In the genomic region with DNA sequence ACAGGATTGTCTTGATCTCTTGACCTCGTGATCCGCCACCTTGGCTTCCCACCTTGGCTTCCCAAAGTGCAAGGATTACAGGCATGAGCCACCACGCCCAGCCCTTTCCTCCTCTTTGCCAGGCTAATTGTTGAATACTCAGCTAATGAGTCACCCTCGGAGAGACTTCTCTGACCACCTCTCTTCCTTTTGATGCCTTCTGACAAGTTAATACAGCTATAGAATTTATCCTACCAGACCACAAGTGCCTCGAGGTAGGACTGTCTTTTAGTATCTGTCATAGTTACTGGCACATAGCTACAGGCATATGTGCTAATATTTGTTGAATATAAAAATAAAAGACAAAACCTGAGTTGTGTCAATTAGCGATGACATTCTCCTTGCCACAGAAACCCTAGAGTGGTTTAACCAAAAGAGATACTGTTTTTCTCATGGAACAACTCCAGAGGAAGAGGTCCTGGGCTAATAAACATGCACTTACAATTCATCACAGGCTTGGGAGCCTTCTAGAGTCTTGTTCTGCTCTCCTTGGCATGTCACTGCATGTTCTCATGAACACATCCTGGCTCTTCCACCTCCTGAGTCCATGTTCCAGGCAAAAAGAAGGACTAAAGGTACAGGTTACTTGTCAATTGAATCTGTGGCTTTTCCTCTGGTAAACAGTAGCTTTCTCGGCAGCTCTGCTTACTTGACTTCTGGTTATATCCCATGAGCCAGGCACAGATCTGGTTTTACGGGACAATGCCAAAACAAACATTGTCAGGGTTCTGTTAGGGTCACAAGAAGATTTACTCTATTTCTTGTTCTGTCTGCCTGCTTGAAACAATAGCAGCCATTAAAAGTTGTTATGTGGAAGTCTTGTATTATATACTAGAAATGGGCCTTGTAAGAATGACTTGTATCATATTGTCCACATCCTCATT, we compare ENCODE assay signal across 10 cellular contexts.
A peak's percentile ranks its signal among the peaks of the same experiment; 100 is the strongest.
DNase-seq lines count a peak whose midpoint lies in the region; FAIRE-seq and TF ChIP-seq lines count a peak whose summit lies in the region.
"Had no signal": no experiment of that assay in that cellular context is flagged by ENCODE, and none has a peak within 500 bp of the region (broad histone marks: within the 10 kb centered on the region; RNA-seq: fewer than 3 reads in every experiment).

No MANE protein-coding gene starts in this region.

- H3K36me3 ChIP-seq in astrocyte (ENCODE audit: insufficient read depth, low read length) (no peaks in the 10 kb centered on the region), smooth muscle cell (ENCODE audit: low read depth) (no peaks in the 10 kb centered on the region)

- peaks cover 11% of the 10 kb centered on the region for H3K4me1 Mint-ChIP-seq in astrocyte (ENCODE audit: low read depth, unreplicated experiment)
- H3K4me1 Mint-ChIP-seq: activated CD4-positive, alpha-beta T cell treated with anti-CD3 and anti-CD28 coated beads, Interleukin-2, amount 10 ng/mL, durations not matched to agents 24 days and 14 days had no signal

- 50% methylated on average over 8 of the region's 8 CpGs for WGBS in smooth muscle cell (ENCODE audit: low lambda C conversion rate)

- no peak overlapping the region for H3K4me3 Mint-ChIP-seq in astrocyte (ENCODE audit: unreplicated experiment)
- H3K4me3 Mint-ChIP-seq: activated CD4-positive, alpha-beta T cell treated with anti-CD3 and anti-CD28 coated beads, Interleukin-2, amount 10 ng/mL, durations not matched to agents 24 days and 14 days; effector memory CD8-positive, alpha-beta T cell had no signal

- DNase-seq in HS-27A (ENCODE audit: low read depth) (peak; percentile 56), astrocyte (ENCODE audit: low read depth) (peak; percentile 63), islet precursor cell (peak; percentile 91), smooth muscle cell (lab: John Stamatoyannopoulos, UW; ENCODE audit: unreplicated experiment) (no peak), GM12891 (ENCODE audit: insufficient read length, low spot score) (no peak), NCI-H2107 (lab: John Stamatoyannopoulos, UW) (no peak)
- no peak for DNase-seq in activated CD4-positive, alpha-beta T cell treated with anti-CD3 and anti-CD28 coated beads for 1 hour
- DNase-seq in activated T-cell treated with anti-CD3 and anti-CD28 coated beads, Interleukin-2, amount 50 U/mL, for 48 hours, result no peak
- DNase-seq: activated CD4-positive, alpha-beta T cell treated with anti-CD3 and anti-CD28 coated beads, Interleukin-2, amount 10 ng/mL, durations not matched to agents 24 days and 14 days had no signal

- H3K79me2 ChIP-seq in astrocyte (ENCODE audit: insufficient read depth, low read length) (no peaks in the 10 kb centered on the region), smooth muscle cell (ENCODE audit: low read depth) (no peaks in the 10 kb centered on the region)

- H3K9me3 ChIP-seq in astrocyte (ENCODE audit: insufficient read depth, low read depth, low read length), result no peaks in the 10 kb centered on the region
- H3K9me3 ChIP-seq in smooth muscle cell (replicated peaks; ENCODE audit: low read depth), result no peaks in the 10 kb centered on the region

- H3K4me2 ChIP-seq in astrocyte (ENCODE audit: low read length) (peak overlapping the region; percentile 43), smooth muscle cell (no peak overlapping the region)

- TF ChIP-seq CTCF in astrocyte (IDR thresholded peaks at IDR 0.05; ENCODE audit: insufficient read depth, low read depth, low read length) (no peak), smooth muscle cell (IDR thresholded peaks at IDR 0.05; ENCODE audit: borderline replicate concordance, insufficient read depth, poor library complexity, severe bottlenecking) (no peak)

- H3K27me3 ChIP-seq in astrocyte (ENCODE audit: insufficient read depth, low read length) (no peaks in the 10 kb centered on the region), smooth muscle cell (ENCODE audit: low read depth) (no peaks in the 10 kb centered on the region)

- no peak for TF ChIP-seq POLR2A in GM12891 (IDR thresholded peaks at IDR 0.05; ENCODE audit: low read depth, low read length)

- peak overlapping the region; percentile 2 for H3K27ac Mint-ChIP-seq in astrocyte (ENCODE audit: unreplicated experiment)
- H3K27ac Mint-ChIP-seq: activated CD4-positive, alpha-beta T cell treated with anti-CD3 and anti-CD28 coated beads, Interleukin-2, amount 10 ng/mL, durations not matched to agents 24 days and 14 days; effector memory CD8-positive, alpha-beta T cell had no signal

- H3K27ac ChIP-seq in astrocyte (ENCODE audit: low read depth, low read length), result no peak overlapping the region
- peak overlapping the region; percentile 82 for H3K27ac ChIP-seq in smooth muscle cell (ENCODE audit: low read depth)

- H3K27me3 Mint-ChIP-seq in astrocyte (ENCODE audit: low read depth, unreplicated experiment), result no peaks in the 10 kb centered on the region
- H3K27me3 Mint-ChIP-seq: activated CD4-positive, alpha-beta T cell treated with anti-CD3 and anti-CD28 coated beads, Interleukin-2, amount 10 ng/mL, durations not matched to agents 24 days and 14 days had no signal

- no peaks in the 10 kb centered on the region for H3F3A ChIP-seq in smooth muscle cell (ENCODE audit: low read depth)

- no peak for FAIRE-seq in astrocyte (lab: Jason Lieb, UNC)
- FAIRE-seq in GM12891 (lab: Jason Lieb, UNC), result no peak

- no peaks in the 10 kb centered on the region for H4K20me1 ChIP-seq in astrocyte (ENCODE audit: insufficient read depth, low read length)
- no peaks in the 10 kb centered on the region for H4K20me1 ChIP-seq in smooth muscle cell (ENCODE audit: low read depth)

- H2AFZ ChIP-seq in astrocyte (ENCODE audit: low read depth, low read length), result no peak overlapping the region
- H2AFZ ChIP-seq in smooth muscle cell (ENCODE audit: low read depth), result no peak overlapping the region

- no peaks in the 10 kb centered on the region for H3K36me3 Mint-ChIP-seq in astrocyte (ENCODE audit: low read depth, unreplicated experiment)

- peaks cover 10% of the 10 kb centered on the region for H3K4me1 ChIP-seq in astrocyte (ENCODE audit: insufficient read depth, low read length)
- H3K4me1 ChIP-seq in smooth muscle cell (ENCODE audit: low read depth), result no peaks in the 10 kb centered on the region

- no peak overlapping the region for H3K9ac ChIP-seq in astrocyte (ENCODE audit: low read length)
- H3K9ac ChIP-seq in smooth muscle cell (ENCODE audit: low read depth), result peak overlapping the region; percentile 29

- H3K4me3 ChIP-seq in astrocyte (ENCODE audit: insufficient read depth, low read depth, low read length) (no peak overlapping the region), smooth muscle cell (no peak overlapping the region)

- no peaks in the 10 kb centered on the region for H3K9me3 Mint-ChIP-seq in astrocyte (ENCODE audit: unreplicated experiment)
- H3K9me3 Mint-ChIP-seq: activated CD4-positive, alpha-beta T cell treated with anti-CD3 and anti-CD28 coated beads, Interleukin-2, amount 10 ng/mL, durations not matched to agents 24 days and 14 days; effector memory CD8-positive, alpha-beta T cell had no signal

TF ChIP-seq in GM12891, 5 proteins besides CTCF, POLR2A, EP300 and RAD21:
- TF ChIP-seq POLR2AphosphoS5 (IDR thresholded peaks at IDR 0.05; ENCODE audit: low read depth, low read length), result no peak
- TF ChIP-seq POU2F2 (IDR thresholded peaks at IDR 0.05; ENCODE audit: low read depth, low read length), result no peak
- no peak for TF ChIP-seq SPI1 (IDR thresholded peaks at IDR 0.05; ENCODE audit: low read depth, low read length)
- no peak for TF ChIP-seq TAF1 (IDR thresholded peaks at IDR 0.05; ENCODE audit: low read depth, low read length)
- TF ChIP-seq PAX5 (IDR thresholded peaks at IDR 0.05; ENCODE audit: insufficient read depth, low read length, severe bottlenecking), result no peak

Comparison
In these comparisons a context has a peak if more than half of its experiments do, and no peak if none do; other contexts are left out.
1. DNase-seq: peak in HS-27A (single experiment), astrocyte (single experiment) and islet precursor cell (single experiment); none in smooth muscle cell (single experiment), activated CD4-positive, alpha-beta T cell treated with anti-CD3 and anti-CD28 coated beads for 1 hour (single experiment), GM12891 (single experiment), activated T-cell treated with anti-CD3 and anti-CD28 coated beads, Interleukin-2, amount 50 U/mL, for 48 hours (0 of 2) and NCI-H2107 (single experiment).